23 cellular contexts compared by ENCODE assay signal in genomic region chr5:10994088-10994986, GRCh38.
"Had no signal": no experiment of that assay in that cellular context is flagged by ENCODE, and none has a peak within 500 bp of the region (broad histone marks: within the 10 kb centered on the region; RNA-seq: fewer than 3 reads in every experiment).

No MANE protein-coding gene starts in this region.

- H3K9me3 ChIP-seq: adrenal gland, breast epithelium, esophagus squamous epithelium, gastrocnemius medialis, left lung, tibial artery had no signal

- H3K27me3 ChIP-seq: adrenal gland had no signal

- H3K4me3 ChIP-seq: adrenal gland, breast epithelium, esophagus squamous epithelium, gastrocnemius medialis, left lung, lung, tibial artery had no signal

- H3K4me1 ChIP-seq: adrenal gland, breast epithelium, esophagus squamous epithelium, gastrocnemius medialis, left lung, tibial artery had no signal

- H3K4me1 Mint-ChIP-seq: activated CD4-positive, alpha-beta T cell treated with anti-CD3 and anti-CD28 coated beads, Interleukin-2, amount 10 ng/mL, durations not matched to agents 7 days and 5 days; activated T-helper 17 cell treated with anti-CD3 and anti-CD28 coated beads, Interleukin-2, amount 50 U/mL, for 72 hours; central memory CD8-positive, alpha-beta T cell; immature natural killer cell; naive thymus-derived CD4-positive, alpha-beta T cell had no signal

- H3K27ac ChIP-seq: adrenal gland, breast epithelium, esophagus squamous epithelium, gastrocnemius medialis, left lung, tibial artery had no signal

- DNase-seq: activated CD4-positive, alpha-beta T cell treated with anti-CD3 and anti-CD28 coated beads, Interleukin-2, amount 10 ng/mL, durations not matched to agents 7 days and 5 days; activated CD4-positive, CD25-positive, alpha-beta regulatory T cell treated with anti-CD3 and anti-CD28 coated beads, Interleukin-2, amount 50 U/mL, for 72 hours; activated CD8-positive, alpha-beta T cell treated with anti-CD3 and anti-CD28 coated beads, Interleukin-2, amount 10 ng/mL, durations not matched to agents 7 days and 5 days; activated T-cell treated with anti-CD3 and anti-CD28 coated beads, Interleukin-2, amount 50 U/mL, for 24 hours; adrenal gland; esophagus squamous epithelium; gastrocnemius medialis; hippocampal formation; immature natural killer cell; kidney glomerular epithelial cell; left lung; naive thymus-derived CD4-positive, alpha-beta T cell; retina; stimulated activated CD4-positive, alpha-beta T cell treated with anti-CD3 and anti-CD28 coated beads, Interleukin-4, amount 100 ng/mL, for 24 hours; tibial artery had no signal

- H3K27me3 Mint-ChIP-seq: activated CD4-positive, alpha-beta T cell treated with anti-CD3 and anti-CD28 coated beads, Interleukin-2, amount 10 ng/mL, durations not matched to agents 7 days and 5 days; stimulated activated naive CD8-positive, alpha-beta T cell treated with anti-CD3 and anti-CD28 coated beads, Interleukin-15, Interleukin-2, amounts not matched to agents 100 ng/mL and 50 ng/mL, for 24 hours had no signal

- ATAC-seq: activated CD8-positive, alpha-beta T cell treated with anti-CD3 and anti-CD28 coated beads, Interleukin-2, amount 10 ng/mL, durations not matched to agents 7 days and 5 days; activated naive CD4-positive, alpha-beta T cell treated with anti-CD3 and anti-CD28 coated beads, Interleukin-2, amount 50 U/mL, for 72 hours; activated T-helper 17 cell treated with anti-CD3 and anti-CD28 coated beads, Interleukin-2, amount 50 U/mL, for 72 hours; gastrocnemius medialis; left lung; naive thymus-derived CD4-positive, alpha-beta T cell had no signal

- H3K9me3 Mint-ChIP-seq: activated CD4-positive, alpha-beta T cell treated with anti-CD3 and anti-CD28 coated beads, Interleukin-2, amount 10 ng/mL, durations not matched to agents 7 days and 5 days; activated naive CD4-positive, alpha-beta T cell treated with anti-CD3 and anti-CD28 coated beads, Interleukin-2, amount 50 U/mL, for 72 hours; activated T-cell treated with anti-CD3 and anti-CD28 coated beads, Interleukin-2, amount 50 U/mL, for 24 hours; activated T-helper 17 cell treated with anti-CD3 and anti-CD28 coated beads, Interleukin-2, amount 50 U/mL, for 72 hours; central memory CD8-positive, alpha-beta T cell; stimulated activated naive CD8-positive, alpha-beta T cell treated with anti-CD3 and anti-CD28 coated beads, Interleukin-15, Interleukin-2, amounts not matched to agents 100 ng/mL and 50 ng/mL, for 24 hours had no signal

- H3K4me3 Mint-ChIP-seq: activated CD4-positive, alpha-beta T cell treated with anti-CD3 and anti-CD28 coated beads, Interleukin-2, amount 10 ng/mL, durations not matched to agents 7 days and 5 days; activated CD8-positive, alpha-beta T cell treated with anti-CD3 and anti-CD28 coated beads, Interleukin-2, amount 10 ng/mL, durations not matched to agents 7 days and 5 days; activated T-cell treated with anti-CD3 and anti-CD28 coated beads, Interleukin-2, amount 50 U/mL, for 24 hours; activated T-helper 17 cell treated with anti-CD3 and anti-CD28 coated beads, Interleukin-2, amount 50 U/mL, for 72 hours; central memory CD8-positive, alpha-beta T cell; immature natural killer cell; naive thymus-derived CD4-positive, alpha-beta T cell; neural crest cell; stimulated activated naive CD8-positive, alpha-beta T cell treated with anti-CD3 and anti-CD28 coated beads, Interleukin-15, Interleukin-2, amounts not matched to agents 100 ng/mL and 50 ng/mL, for 24 hours had no signal

- H3K36me3 ChIP-seq: adrenal gland, breast epithelium, esophagus squamous epithelium, gastrocnemius medialis, left lung, tibial artery had no signal

- H3K27ac Mint-ChIP-seq: activated CD4-positive, alpha-beta T cell treated with anti-CD3 and anti-CD28 coated beads, Interleukin-2, amount 10 ng/mL, durations not matched to agents 7 days and 5 days; activated CD8-positive, alpha-beta T cell treated with anti-CD3 and anti-CD28 coated beads, Interleukin-2, amount 10 ng/mL, durations not matched to agents 7 days and 5 days; activated naive CD4-positive, alpha-beta T cell treated with anti-CD3 and anti-CD28 coated beads, Interleukin-2, amount 50 U/mL, for 72 hours; activated T-cell treated with anti-CD3 and anti-CD28 coated beads, Interleukin-2, amount 50 U/mL, for 24 hours; activated T-helper 17 cell treated with anti-CD3 and anti-CD28 coated beads, Interleukin-2, amount 50 U/mL, for 72 hours; immature natural killer cell; progenitor cell of endocrine pancreas; stimulated activated naive CD8-positive, alpha-beta T cell treated with anti-CD3 and anti-CD28 coated beads, Interleukin-15, Interleukin-2, amounts not matched to agents 100 ng/mL and 50 ng/mL, for 24 hours had no signal
